ENCODE assay signal across 20 cellular contexts in the genomic region with DNA sequence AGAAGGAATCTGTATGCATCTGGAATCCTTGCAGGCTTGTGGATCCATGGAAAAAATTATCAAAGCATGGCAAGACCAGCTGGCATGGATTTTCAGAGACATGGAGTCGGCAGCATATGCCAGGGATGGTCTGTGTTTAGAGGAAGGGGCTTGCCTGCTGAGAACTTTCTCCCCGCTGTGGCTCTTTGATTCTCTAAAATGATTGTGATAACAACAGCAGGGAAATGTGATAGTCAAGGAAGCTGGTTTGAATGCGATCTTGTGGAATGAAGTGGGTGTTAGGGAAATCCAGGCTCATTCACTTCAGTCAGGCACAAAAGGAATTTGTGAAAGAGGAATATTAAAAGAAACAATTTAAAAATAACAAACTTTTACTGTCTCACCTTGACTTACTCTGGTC.
DNase-seq lines count a peak whose midpoint lies in the region; ATAC-seq and TF ChIP-seq lines count a peak whose summit lies in the region.
"Had no signal": no experiment of that assay in that cellular context is flagged by ENCODE, and none has a peak within 500 bp of the region (broad histone marks: within the 10 kb centered on the region; RNA-seq: fewer than 3 reads in every experiment).

No MANE protein-coding gene starts in this region.

- peaks cover 8% of the 10 kb centered on the region; the same call in 1 of the 2 replicates for H3K4me1 ChIP-seq in GM23338 (ENCODE audit: insufficient read depth)
- H3K4me1 ChIP-seq in adipocyte (ENCODE audit: control insufficient read depth, insufficient read depth, low read length) = no peaks in the 10 kb centered on the region
- no peaks in the 10 kb centered on the region for H3K4me1 ChIP-seq in GM23248 (ENCODE audit: insufficient read depth)
- H3K4me1 ChIP-seq: BLaER1 treated with 17β-estradiol and CSF1 and Interleukin-3, amounts not matched to agents 10 nM and 100 nM had no signal

- H3K9me2 ChIP-seq in GM23338 (ENCODE audit: insufficient read depth) = no peaks in the 10 kb centered on the region
- no peaks in the 10 kb centered on the region for H3K9me2 ChIP-seq in GM23248 (ENCODE audit: insufficient read depth)

- no peaks in the 10 kb centered on the region for H3K27me3 Mint-ChIP-seq in GM23338 (ENCODE audit: insufficient read depth, low read depth, poor library complexity)
- H3K27me3 Mint-ChIP-seq in activated T-helper 2 cell treated with anti-CD3 and anti-CD28 coated beads, Interferon-gamma antibody, Interleukin-2, Interleukin-4, amounts not matched to agents 10 μg/mL and 5 μg/mL and 100 μg/mL, durations not matched to agents 14 hours and 24 hours and 36 hours (ENCODE audit: low read depth) = no peaks in the 10 kb centered on the region
- H3K27me3 Mint-ChIP-seq: CD4-positive, alpha-beta memory T cell had no signal

- H3K4me3 ChIP-seq in GM23338 (no peak overlapping the region), adipocyte (ENCODE audit: low read length) (no peak overlapping the region), GM23248 (no peak overlapping the region)
- H3K4me3 ChIP-seq: BLaER1 treated with 17β-estradiol and CSF1 and Interleukin-3, amounts not matched to agents 10 nM and 100 nM; GM12878 had no signal

- ATAC-seq in GM23338 (no peak), left ventricle myocardium superior (no peak)
- ATAC-seq: GM12878, SK-N-SH treated with all-trans-retinoic acid at 6 μM for 48 hours had no signal

- H2AFZ ChIP-seq in GM23338 (0 out of 2 replicates have a peak overlapping the region, but pooled peaks have one; percentile 69), GM23248 (no peak overlapping the region)

- H3K27me3 ChIP-seq in GM23338 (ENCODE audit: insufficient read depth) (no peaks in the 10 kb centered on the region), adipocyte (replicated peaks; ENCODE audit: control insufficient read depth, insufficient read depth, low read length) (peaks cover 5% of the 10 kb centered on the region), GM23248 (replicated peaks; ENCODE audit: insufficient read depth) (no peaks in the 10 kb centered on the region; the same call in 1 of the 2 replicates)
- H3K27me3 ChIP-seq: BLaER1 treated with 17β-estradiol and CSF1 and Interleukin-3, amounts not matched to agents 10 nM and 100 nM had no signal

- 42 to 51% methylated on average over 3 of the region's 3 CpGs for WGBS in GM23248 (ENCODE audit: low coverage in 1 of 2, low lambda C conversion rate in 2 of 2, missing lambda C conversion rate in 2 of 2), 2 experiments

- H4K20me1 ChIP-seq in GM23338 (replicated peaks; ENCODE audit: insufficient read depth) (no peaks in the 10 kb centered on the region), GM23248 (ENCODE audit: insufficient read depth) (no peaks in the 10 kb centered on the region)
- H4K20me1 ChIP-seq: BLaER1 treated with 17β-estradiol and CSF1 and Interleukin-3, amounts not matched to agents 10 nM and 100 nM had no signal

- H3K9me3 Mint-ChIP-seq in GM23338 = no peaks in the 10 kb centered on the region
- H3K9me3 Mint-ChIP-seq in activated T-helper 2 cell treated with anti-CD3 and anti-CD28 coated beads, Interferon-gamma antibody, Interleukin-2, Interleukin-4, amounts not matched to agents 10 μg/mL and 5 μg/mL and 100 μg/mL, durations not matched to agents 14 hours and 24 hours and 36 hours = no peaks in the 10 kb centered on the region

- intact Hi-C loops in left ventricle myocardium superior (cut with micrococcal nuclease) = no loop called here
- intact Hi-C loops in activated T-helper 2 cell treated with anti-CD3 and anti-CD28 coated beads, Interferon-gamma antibody, Interleukin-2, Interleukin-4, amounts not matched to agents 10 μg/mL and 5 μg/mL and 100 μg/mL, durations not matched to agents 14 hours and 24 hours and 36 hours (cut with micrococcal nuclease) = no loop called here

- no peaks in the 10 kb centered on the region for H3K9me3 ChIP-seq in adipocyte (ENCODE audit: control insufficient read depth, low read length)
- no peaks in the 10 kb centered on the region for H3K9me3 ChIP-seq in GM23248 (ENCODE audit: low read depth)
- H3K9me3 ChIP-seq: BLaER1 treated with 17β-estradiol and CSF1 and Interleukin-3, amounts not matched to agents 10 nM and 100 nM had no signal

- no peaks in the 10 kb centered on the region for H3K36me3 Mint-ChIP-seq in GM23338 (ENCODE audit: low read depth)
- no peaks in the 10 kb centered on the region for H3K36me3 Mint-ChIP-seq in activated T-helper 2 cell treated with anti-CD3 and anti-CD28 coated beads, Interferon-gamma antibody, Interleukin-2, Interleukin-4, amounts not matched to agents 10 μg/mL and 5 μg/mL and 100 μg/mL, durations not matched to agents 14 hours and 24 hours and 36 hours (ENCODE audit: low read depth)
- H3K36me3 Mint-ChIP-seq: CD4-positive, alpha-beta memory T cell had no signal

- H3K4me1 Mint-ChIP-seq in GM23338 = peaks cover 17% of the 10 kb centered on the region
- H3K4me1 Mint-ChIP-seq in activated T-helper 2 cell treated with anti-CD3 and anti-CD28 coated beads, Interferon-gamma antibody, Interleukin-2, Interleukin-4, amounts not matched to agents 10 μg/mL and 5 μg/mL and 100 μg/mL, durations not matched to agents 14 hours and 24 hours and 36 hours (ENCODE audit: low read depth) = no peaks in the 10 kb centered on the region
- H3K4me1 Mint-ChIP-seq: CD4-positive, alpha-beta memory T cell had no signal

- no peak overlapping the region for H3K27ac ChIP-seq in GM23338 (ENCODE audit: low read depth)
- H3K27ac ChIP-seq in GM23248 = no peak overlapping the region
- H3K27ac ChIP-seq: BLaER1 treated with 17β-estradiol and CSF1 and Interleukin-3, amounts not matched to agents 10 nM and 100 nM had no signal

- DNase-seq in GM23338 (ENCODE audit: low spot score) (peak; percentile 8), NCI-H2107 (lab: John Stamatoyannopoulos, UW) (peak; percentile 0), adipocyte (ENCODE audit: low read depth) (peak; percentile 26), left kidney (ENCODE audit: low read depth, low spot score) (peak; percentile 43), left ventricle myocardium superior (no peak), GM23248 (no peak), NCI-H1436 (lab: John Stamatoyannopoulos, UW) (no peak)
- DNase-seq in activated T-helper 2 cell treated with anti-CD3 and anti-CD28 coated beads, Interferon-gamma antibody, Interleukin-2, Interleukin-4, amounts not matched to agents 10 μg/mL and 5 μg/mL and 100 μg/mL, durations not matched to agents 14 hours and 24 hours and 36 hours (ENCODE audit: low spot score) = no peak
- DNase-seq: 8988T; CD4-positive, alpha-beta memory T cell; DND-41; Karpas-422; MV-4-11; NCI-H1417 treated with DMSO at 0.1 percent for 48 hours; NCI-H2029; NCI-H774; NK-92 treated with Interleukin-12 subunit alpha and Interleukin-12 subunit beta, amount 100 ng/mL, for 24 hours had no signal

- in situ Hi-C loops in GM23248 (cut with MboI) = no loop called here

- H3K27ac Mint-ChIP-seq in GM23338 = no peak overlapping the region
- no peak overlapping the region for H3K27ac Mint-ChIP-seq in activated T-helper 2 cell treated with anti-CD3 and anti-CD28 coated beads, Interferon-gamma antibody, Interleukin-2, Interleukin-4, amounts not matched to agents 10 μg/mL and 5 μg/mL and 100 μg/mL, durations not matched to agents 14 hours and 24 hours and 36 hours

- H3K79me2 ChIP-seq in GM23338 (replicated peaks; ENCODE audit: insufficient read depth) (no peaks in the 10 kb centered on the region), GM23248 (ENCODE audit: insufficient read depth) (no peaks in the 10 kb centered on the region)

- H3K4me3 Mint-ChIP-seq in GM23338 = no peak overlapping the region
- H3K4me3 Mint-ChIP-seq in activated T-helper 2 cell treated with anti-CD3 and anti-CD28 coated beads, Interferon-gamma antibody, Interleukin-2, Interleukin-4, amounts not matched to agents 10 μg/mL and 5 μg/mL and 100 μg/mL, durations not matched to agents 14 hours and 24 hours and 36 hours (ENCODE audit: low read depth) = no peak overlapping the region
- H3K4me3 Mint-ChIP-seq: CD4-positive, alpha-beta memory T cell had no signal

- no peak overlapping the region; the same call in 1 of the 2 replicates for H3K4me2 ChIP-seq in GM23338
- H3K4me2 ChIP-seq in GM23248 (ENCODE audit: unreplicated experiment) = no peak overlapping the region
- H3K4me2 ChIP-seq: BLaER1 treated with 17β-estradiol and CSF1 and Interleukin-3, amounts not matched to agents 10 nM and 100 nM had no signal

- no peaks in the 10 kb centered on the region for H3K36me3 ChIP-seq in GM23338 (ENCODE audit: insufficient read depth)
- H3K36me3 ChIP-seq in adipocyte (ENCODE audit: control insufficient read depth, insufficient read depth, low read length, severe bottlenecking) = no peaks in the 10 kb centered on the region
- H3K36me3 ChIP-seq in GM23248 (ENCODE audit: low read depth) = no peaks in the 10 kb centered on the region
- H3K36me3 ChIP-seq: BLaER1 treated with 17β-estradiol and CSF1 and Interleukin-3, amounts not matched to agents 10 nM and 100 nM had no signal

- no peak for TF ChIP-seq CTCF in GM23338 (conservative IDR thresholded peaks at IDR 0.05; ENCODE audit: low read depth in 2 of 2)

- H3K9ac ChIP-seq in adipocyte (ENCODE audit: low read length) (no peak overlapping the region), GM23248 (no peak overlapping the region)
- H3K9ac ChIP-seq: BLaER1 treated with 17β-estradiol and CSF1 and Interleukin-3, amounts not matched to agents 10 nM and 100 nM had no signal

- no peaks in the 10 kb centered on the region for H3F3A ChIP-seq in GM23338 (replicated peaks; ENCODE audit: low read depth)
- no peaks in the 10 kb centered on the region for H3F3A ChIP-seq in GM23248 (ENCODE audit: insufficient read depth)

TF ChIP-seq in GM23338, 12 proteins besides CTCF, POLR2A, EP300 and RAD21 (continues in another document):
- no peak for TF ChIP-seq ZNF114 (CRISPR knock-in tag; IDR thresholded peaks at IDR 0.05)

Comparison
In these comparisons a context has a peak if more than half of its experiments do, and no peak if none do; other contexts are left out.
1. DNase-seq: peak in GM23338 (single experiment), NCI-H2107 (single experiment), adipocyte (single experiment) and left kidney (single experiment); none in left ventricle myocardium superior (single experiment), activated T-helper 2 cell treated with anti-CD3 and anti-CD28 coated beads, Interferon-gamma antibody, Interleukin-2, Interleukin-4, amounts not matched to agents 10 μg/mL and 5 μg/mL and 100 μg/mL, durations not matched to agents 14 hours and 24 hours and 36 hours (single experiment), GM23248 (single experiment) and NCI-H1436 (single experiment).